ENCODE assay signal across 8 cellular contexts in the genomic region with DNA sequence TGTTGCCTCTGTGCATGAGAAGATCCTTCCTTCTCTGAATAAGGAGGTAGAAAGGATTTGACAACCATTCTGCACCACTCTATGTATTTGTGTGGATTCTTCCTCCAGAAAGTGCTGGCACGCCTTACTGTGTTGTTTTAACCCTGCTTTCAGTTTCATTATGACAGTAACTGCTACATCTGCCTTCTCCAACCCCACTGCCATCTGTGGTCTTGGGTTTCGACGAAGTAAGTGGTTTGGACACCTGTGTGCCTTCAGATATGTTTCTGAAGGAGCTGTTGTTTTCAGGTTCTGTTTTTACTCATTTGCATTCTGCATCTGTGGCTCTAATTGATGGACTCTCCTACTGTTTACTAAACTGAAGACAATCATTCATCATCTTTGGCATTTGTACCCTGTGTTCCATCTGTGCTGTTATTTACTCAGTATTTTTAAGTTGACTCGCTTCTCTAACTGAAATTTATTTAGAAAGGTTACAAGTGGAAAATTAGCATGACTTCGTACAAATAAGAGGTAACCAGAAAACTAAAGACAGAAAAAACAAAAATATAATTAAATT. TPM values are rescaled to one million over a fixed set of nuclear protein-coding genes. Genes with fewer than 3 reads are reported as not detected.
DNase-seq lines count a peak whose midpoint lies in the region; ATAC-seq lines count a peak whose summit lies in the region.

No MANE protein-coding gene starts in this region.

- H4K8ac ChIP-seq in neuronal stem cell (ENCODE audit: low read depth, low read length) = no peak overlapping the region

- DNase-seq in NCI-H748 (lab: John Stamatoyannopoulos, UW; ENCODE audit: unreplicated experiment) = peak; percentile 59
- no peak for DNase-seq in NCI-H748 treated with DMSO at 0.1 percent for 48 hours (lab: John Stamatoyannopoulos, UW)
- DNase-seq in NCI-H345 (lab: John Stamatoyannopoulos, UW) = peak; percentile 31
- peak; percentile 81 for DNase-seq in activated effector memory CD4-positive, alpha-beta T cell treated with anti-CD3 and anti-CD28 coated beads, Interleukin-2, amount 50 U/mL, for 16 hours
- DNase-seq in stimulated activated CD4-positive, alpha-beta T cell treated with anti-CD3 and anti-CD28 coated beads, Interleukin-4, amount 100 ng/mL, for 1 hour = peak; percentile 17
- DNase-seq in HK-2 (ENCODE audit: unreplicated experiment) = no peak
- no peak for DNase-seq in neuronal stem cell (ENCODE audit: low spot score)

- peaks cover 0 to 41% (median 11%) of the 10 kb centered on the region in 3 experiments for H3K27me3 ChIP-seq in neuronal stem cell (ENCODE audit: control insufficient read depth in 3 of 3, insufficient read depth in 3 of 3, low read depth in 1 of 3, low read length in 3 of 3)

- H3K18ac ChIP-seq in neuronal stem cell (ENCODE audit: low read length) = no peak overlapping the region

- no peak overlapping the region for H3K4ac ChIP-seq in neuronal stem cell (ENCODE audit: low read length)

- no peak overlapping the region for H3K14ac ChIP-seq in neuronal stem cell (ENCODE audit: low read length)

- H3K4me2 ChIP-seq in neuronal stem cell (ENCODE audit: insufficient read depth, low read length, poor library complexity, severe bottlenecking) = no peak overlapping the region

- H3K23ac ChIP-seq in neuronal stem cell (ENCODE audit: low read depth, low read length, poor library complexity) = no peak overlapping the region

- H2BK15ac ChIP-seq in neuronal stem cell (ENCODE audit: low read length) = no peak overlapping the region

- no peak overlapping the region for H2BK12ac ChIP-seq in neuronal stem cell (ENCODE audit: low read length)

- no peak overlapping the region for H3K9ac ChIP-seq in neuronal stem cell (ENCODE audit: low read depth, low read length, poor library complexity)

- H2AK5ac ChIP-seq in neuronal stem cell (ENCODE audit: low read depth, low read length) = no peak overlapping the region

- no peaks in the 10 kb centered on the region for H3K79me1 ChIP-seq in neuronal stem cell (ENCODE audit: low read depth, low read length)

- H4K91ac ChIP-seq in neuronal stem cell (ENCODE audit: low read depth, low read length, poor library complexity) = no peak overlapping the region

- no peak overlapping the region for H3K27ac ChIP-seq in neuronal stem cell (replicated peaks; ENCODE audit: low read length)

- H3K9me3 ChIP-seq in neuronal stem cell (replicated peaks in 1 of 2; ENCODE audit: control insufficient read depth in 2 of 2, insufficient read depth in 1 of 2, low read depth in 1 of 2, low read length in 2 of 2) = no peaks in the 10 kb centered on the region

- H2BK120ac ChIP-seq in neuronal stem cell (ENCODE audit: low read depth, low read length) = no peak overlapping the region

- H2AFZ ChIP-seq in neuronal stem cell (ENCODE audit: low read length) = no peak overlapping the region

- peak; percentile 96 for ATAC-seq in HG02884 (IDR thresholded peaks at IDR 0.05; ENCODE audit: unreplicated experiment)

- no peaks in the 10 kb centered on the region for H3K36me3 ChIP-seq in neuronal stem cell (replicated peaks in 1 of 2; ENCODE audit: control insufficient read depth in 2 of 2, insufficient read depth in 2 of 2, low read length in 2 of 2)

- no peak overlapping the region for H2BK5ac ChIP-seq in neuronal stem cell (ENCODE audit: low read length)

- no CpG with 5 or more reads among the region's 5 CpGs for WGBS in neuronal stem cell (ENCODE audit: extremely low coverage in 2 of 2, insufficient read length in 2 of 2, insufficient replicate concordance in 1 of 2), 2 donors

- peaks cover 0 to 3% of the 10 kb centered on the region in 2 donors for H3K4me1 ChIP-seq in neuronal stem cell (ENCODE audit: control insufficient read depth in 2 of 2, insufficient read depth in 1 of 2, low read depth in 1 of 2, low read length in 2 of 2)

- H3K4me3 ChIP-seq in neuronal stem cell (ENCODE audit: low read length in 2 of 2) = no peak overlapping the region

RNA-seq across cellular contexts. Expression of a gene that starts 4.1 kb away (rescaled TPM):
- polyA plus RNA-seq in neuronal stem cell (2013, experiment 1 of 2) = under 0.01 TPM
- 0.18 TPM for polyA plus RNA-seq in neuronal stem cell (2013, experiment 2 of 2)

RNA-seq across cellular contexts. Expression of a gene that starts 18.0 kb away (rescaled TPM):
- 3.7 TPM for polyA plus RNA-seq in neuronal stem cell (2013, experiment 1 of 2)
- polyA plus RNA-seq in neuronal stem cell (2013, experiment 2 of 2) = 3.9 TPM

Comparison
In these comparisons a context has a peak if more than half of its experiments do, and no peak if none do; other contexts are left out.
1. DNase-seq: peak in NCI-H748 (single experiment), NCI-H345 (single experiment), activated effector memory CD4-positive, alpha-beta T cell treated with anti-CD3 and anti-CD28 coated beads, Interleukin-2, amount 50 U/mL, for 16 hours (single experiment) and stimulated activated CD4-positive, alpha-beta T cell treated with anti-CD3 and anti-CD28 coated beads, Interleukin-4, amount 100 ng/mL, for 1 hour (single experiment); none in NCI-H748 treated with DMSO at 0.1 percent for 48 hours (single experiment), HK-2 (single experiment) and neuronal stem cell (single experiment).